23 cellular contexts compared by ENCODE assay signal in genomic region chr3:142947352-142947751, GRCh38. TPM values are rescaled to one million over a fixed set of nuclear protein-coding genes. Genes with fewer than 3 reads are reported as not detected.
DNase-seq lines count a peak whose midpoint lies in the region; ATAC-seq and TF ChIP-seq lines count a peak whose summit lies in the region.
"Had no signal": no experiment of that assay in that cellular context is flagged by ENCODE, and none has a peak within 500 bp of the region (broad histone marks: within the 10 kb centered on the region; RNA-seq: fewer than 3 reads in every experiment).

No MANE protein-coding gene starts in this region.

- WGBS in psoas muscle, 3 donors = 15 to 32% (median 20%) methylated on average over 26 to 35 of the region's 35 CpGs

- DNase-seq in DMS53 (lab: John Stamatoyannopoulos, UW) = peak; percentile 33
- DNase-seq in DMS53 treated with DMSO at 0.1 percent for 48 hours (lab: John Stamatoyannopoulos, UW; ENCODE audit: unreplicated experiment) = no peak
- DNase-seq in activated naive CD8-positive, alpha-beta T cell treated with anti-CD3 and anti-CD28 coated beads, Interleukin-2, amount 50 U/mL, for 24 hours = no peak
- peak; percentile 31 for DNase-seq in left ventricle myocardium superior
- DNase-seq in psoas muscle = peak in 1 of 2 donors; percentile 47
- no peak for DNase-seq in left lobe of liver (ENCODE audit: low spot score)
- DNase-seq in ACHN = no peak
- DNase-seq: activated CD4-positive, alpha-beta memory T cell treated with anti-CD3 and anti-CD28 coated beads, Interleukin-2, amount 10 ng/mL, durations not matched to agents 7 days and 5 days; CD4-positive, CD25-positive, alpha-beta regulatory T cell; esophagus squamous epithelium; HFFc6; MV-4-11; NCI-H2081 treated with DMSO at 0.1 percent for 48 hours; NCI-H526 had no signal

- H3K36me3 Mint-ChIP-seq in activated naive CD8-positive, alpha-beta T cell treated with anti-CD3 and anti-CD28 coated beads, Interleukin-2, amount 50 U/mL, for 24 hours (ENCODE audit: low read depth) = no peaks in the 10 kb centered on the region
- H3K36me3 Mint-ChIP-seq: CD4-positive, CD25-positive, alpha-beta regulatory T cell; natural killer cell treated with Interleukin-12 subunit alpha and Interleukin-12 subunit beta and Interleukin-15 and Interleukin-18, amount 100 ng/mL, for 72 hours; type B pancreatic cell had no signal

- H3K27ac Mint-ChIP-seq in activated naive CD8-positive, alpha-beta T cell treated with anti-CD3 and anti-CD28 coated beads, Interleukin-2, amount 50 U/mL, for 24 hours = no peak overlapping the region
- H3K27ac Mint-ChIP-seq: activated CD4-positive, alpha-beta memory T cell treated with anti-CD3 and anti-CD28 coated beads, Interleukin-2, amount 10 ng/mL, durations not matched to agents 7 days and 5 days; activated T-cell treated with anti-CD3 and anti-CD28 coated beads, Interleukin-2, amount 50 U/mL, for 72 hours; CD4-positive, CD25-positive, alpha-beta regulatory T cell; dendritic cell treated with granulocyte-macrophage colony-stimulating factor and Interleukin-4, amounts not matched to agents 40 ng/mL and 50 ng/mL, for 4 days; HFFc6; natural killer cell treated with Interleukin-12 subunit alpha and Interleukin-12 subunit beta and Interleukin-15 and Interleukin-18, amount 100 ng/mL, for 72 hours; type B pancreatic cell had no signal

- no peak overlapping the region for H3K27ac ChIP-seq in psoas muscle
- H3K27ac ChIP-seq: 22Rv1, ascending aorta, esophagus squamous epithelium, hepatocyte had no signal

- H3K4me1 Mint-ChIP-seq in activated naive CD8-positive, alpha-beta T cell treated with anti-CD3 and anti-CD28 coated beads, Interleukin-2, amount 50 U/mL, for 24 hours = peaks cover 8% of the 10 kb centered on the region

- H3K9me3 ChIP-seq in psoas muscle = no peaks in the 10 kb centered on the region
- H3K9me3 ChIP-seq: ascending aorta, esophagus squamous epithelium had no signal

- H3K27me3 Mint-ChIP-seq in activated naive CD8-positive, alpha-beta T cell treated with anti-CD3 and anti-CD28 coated beads, Interleukin-2, amount 50 U/mL, for 24 hours = peaks cover 35% of the 10 kb centered on the region

- H3K9me3 Mint-ChIP-seq in activated naive CD8-positive, alpha-beta T cell treated with anti-CD3 and anti-CD28 coated beads, Interleukin-2, amount 50 U/mL, for 24 hours = no peaks in the 10 kb centered on the region
- H3K9me3 Mint-ChIP-seq: activated CD4-positive, alpha-beta memory T cell treated with anti-CD3 and anti-CD28 coated beads, Interleukin-2, amount 10 ng/mL, durations not matched to agents 7 days and 5 days; activated T-cell treated with anti-CD3 and anti-CD28 coated beads, Interleukin-2, amount 50 U/mL, for 72 hours; CD4-positive, CD25-positive, alpha-beta regulatory T cell; dendritic cell treated with granulocyte-macrophage colony-stimulating factor and Interleukin-4, amounts not matched to agents 40 ng/mL and 50 ng/mL, for 4 days; HFFc6; natural killer cell treated with Interleukin-12 subunit alpha and Interleukin-12 subunit beta and Interleukin-15 and Interleukin-18, amount 100 ng/mL, for 72 hours; type B pancreatic cell had no signal

- H3K4me3 ChIP-seq in psoas muscle = peak overlapping the region; percentile 36
- H3K4me3 ChIP-seq: hepatocyte had no signal

- no peaks in the 10 kb centered on the region for H3K4me1 ChIP-seq in psoas muscle
- H3K4me1 ChIP-seq: ascending aorta had no signal

- TF ChIP-seq CTCF in psoas muscle (IDR thresholded peaks at IDR 0.05) = no peak

- ATAC-seq in activated naive CD8-positive, alpha-beta T cell treated with anti-CD3 and anti-CD28 coated beads, Interleukin-2, amount 50 U/mL, for 24 hours = peak; percentile 9
- peak; percentile 35 for ATAC-seq in left ventricle myocardium superior
- ATAC-seq in psoas muscle = peak in 1 of 4 donors; percentile 25
- no peak for ATAC-seq in GM19351 (IDR thresholded peaks at IDR 0.05; ENCODE audit: unreplicated experiment)
- ATAC-seq in left lobe of liver = no peak
- ATAC-seq: PC-3 had no signal

- in situ Hi-C loops in ACHN (cut with HindIII; ENCODE audit: low pct_ligation_motif_present, low pct_unique_long_range_greater_than_20kb, low sequenced_read_pairs) = no loop called here

- no peak overlapping the region for H3K4me3 Mint-ChIP-seq in activated naive CD8-positive, alpha-beta T cell treated with anti-CD3 and anti-CD28 coated beads, Interleukin-2, amount 50 U/mL, for 24 hours
- H3K4me3 Mint-ChIP-seq: activated CD4-positive, alpha-beta memory T cell treated with anti-CD3 and anti-CD28 coated beads, Interleukin-2, amount 10 ng/mL, durations not matched to agents 7 days and 5 days; dendritic cell treated with granulocyte-macrophage colony-stimulating factor and Interleukin-4, amounts not matched to agents 40 ng/mL and 50 ng/mL, for 4 days; HFFc6; natural killer cell treated with Interleukin-12 subunit alpha and Interleukin-12 subunit beta and Interleukin-15 and Interleukin-18, amount 100 ng/mL, for 72 hours; type B pancreatic cell had no signal

- intact Hi-C loops in left ventricle myocardium superior (cut with micrococcal nuclease) = no loop called here
- intact Hi-C loops in psoas muscle (cut with DNase I) = no loop called here

- H3K27me3 ChIP-seq in psoas muscle (ENCODE audit: insufficient read depth in 3 of 3, low read length in 2 of 3) = peaks cover 0 to 10% (median 4%) of the 10 kb centered on the region in 3 donors
- H3K27me3 ChIP-seq: ascending aorta, hepatocyte had no signal

- no peaks in the 10 kb centered on the region for H3K36me3 ChIP-seq in psoas muscle (ENCODE audit: insufficient read depth in 1 of 2, low read depth in 1 of 2)
- H3K36me3 ChIP-seq: ascending aorta, esophagus squamous epithelium had no signal

RNA-seq across cellular contexts. Expression of gene PAQR9, which starts 16.1 kb away (rescaled TPM):
- total RNA-seq in left ventricle myocardium superior = 19.1 TPM
- 1 to 10 TPM in 3 of 4 donors, under 1 TPM in 1; 0.53 to 2.6 (median 2.3) TPM for total RNA-seq in psoas muscle
- polyA plus RNA-seq in psoas muscle = 1 to 10 TPM in 2 of 3 donors, under 1 TPM in 1; 1.00 to 5.8 (median 1.4) TPM
- total RNA-seq in left lobe of liver = 11.5 TPM
- total RNA-seq: activated CD4-positive, alpha-beta memory T cell treated with anti-CD3 and anti-CD28 coated beads, Interleukin-2, amount 10 ng/mL, durations not matched to agents 7 days and 5 days; activated T-cell treated with anti-CD3 and anti-CD28 coated beads, Interleukin-2, amount 50 U/mL, for 72 hours; ascending aorta; CD4-positive, CD25-positive, alpha-beta regulatory T cell; esophagus squamous epithelium; natural killer cell treated with Interleukin-12 subunit alpha and Interleukin-12 subunit beta and Interleukin-15 and Interleukin-18, amount 100 ng/mL, for 72 hours; PC-3 had no signal
- polyA plus RNA-seq: CD4-positive, CD25-positive, alpha-beta regulatory T cell had no signal

RNA-seq across cellular contexts. Expression of gene U2SURP, which starts 54.0 kb away (rescaled TPM):
- total RNA-seq in left ventricle myocardium superior (40.4 TPM), psoas muscle (10 to 100 TPM; 39.8 to 69.3 (median 53.3) TPM), left lobe of liver (25.6 TPM)
- 10 to 100 TPM; 20.5 to 32.3 (median 25.7) TPM for polyA plus RNA-seq in psoas muscle

RNA-seq across cellular contexts. Expression of gene PCOLCE2, which starts 58.5 kb away (rescaled TPM):
- total RNA-seq in left ventricle myocardium superior (58.2 TPM), psoas muscle (1 to 10 TPM; 1.5 to 8.9 (median 4.0) TPM), left lobe of liver (8.2 TPM)
- 1 to 10 TPM; 1.4 to 5.1 (median 3.6) TPM for polyA plus RNA-seq in psoas muscle
- total RNA-seq: activated T-cell treated with anti-CD3 and anti-CD28 coated beads, Interleukin-2, amount 50 U/mL, for 72 hours; CD4-positive, CD25-positive, alpha-beta regulatory T cell; natural killer cell treated with Interleukin-12 subunit alpha and Interleukin-12 subunit beta and Interleukin-15 and Interleukin-18, amount 100 ng/mL, for 72 hours had no signal
- polyA plus RNA-seq: CD4-positive, CD25-positive, alpha-beta regulatory T cell had no signal

Comparison
In these comparisons a context has a peak if more than half of its experiments do, and no peak if none do; other contexts are left out.
1. DNase-seq: peak in DMS53 (single experiment) and left ventricle myocardium superior (single experiment); none in DMS53 treated with DMSO at 0.1 percent for 48 hours (single experiment), activated naive CD8-positive, alpha-beta T cell treated with anti-CD3 and anti-CD28 coated beads, Interleukin-2, amount 50 U/mL, for 24 hours (single experiment), left lobe of liver (single experiment) and ACHN (single experiment).
2. ATAC-seq: peak in activated naive CD8-positive, alpha-beta T cell treated with anti-CD3 and anti-CD28 coated beads, Interleukin-2, amount 50 U/mL, for 24 hours (single experiment) and left ventricle myocardium superior (single experiment); none in GM19351 (single experiment) and left lobe of liver (single experiment).